ENCODE assay signal across 15 cellular contexts in genomic region chr16:22267764-22268163, GRCh38. TPM values are rescaled to one million over a fixed set of nuclear protein-coding genes. Genes with fewer than 3 reads are reported as not detected.
DNase-seq lines count a peak whose midpoint lies in the region; ATAC-seq and TF ChIP-seq lines count a peak whose summit lies in the region.
"Had no signal": no experiment of that assay in that cellular context is flagged by ENCODE, and none has a peak within 500 bp of the region (broad histone marks: within the 10 kb centered on the region; RNA-seq: fewer than 3 reads in every experiment).

No MANE protein-coding gene starts in this region.

- H3K27me3 Mint-ChIP-seq in WTC11 (ENCODE audit: low read depth) = no peaks in the 10 kb centered on the region
- H3K27me3 Mint-ChIP-seq in activated CD4-positive, alpha-beta T cell treated with anti-CD3 and anti-CD28 coated beads for 36 hours = no peaks in the 10 kb centered on the region

- CTCF ChIA-PET in WTC11 (lab: Charles Lee) = interaction anchor here (0.9 kb wide), 1 partner anchor 53 kb away, joined by 3 read pairs; no protein-coding TSS in a partner anchor
- CTCF ChIA-PET in activated CD4-positive, alpha-beta T cell treated with anti-CD3 and anti-CD28 coated beads for 36 hours (lab: Charles Lee) = interaction anchor here (1.1 kb wide), 1 partner anchor 14 kb away, joined by 4 read pairs; no protein-coding TSS in a partner anchor

- TF ChIP-seq CTCF in WTC11 (IDR thresholded peaks at IDR 0.05) = no peak

- H3K36me3 Mint-ChIP-seq in WTC11 = peaks cover 27% of the 10 kb centered on the region
- H3K36me3 Mint-ChIP-seq in activated CD4-positive, alpha-beta T cell treated with anti-CD3 and anti-CD28 coated beads for 36 hours (ENCODE audit: low read depth) = peaks cover 40% of the 10 kb centered on the region

- no peaks in the 10 kb centered on the region for H3K4me1 Mint-ChIP-seq in WTC11
- H3K4me1 Mint-ChIP-seq in activated CD4-positive, alpha-beta T cell treated with anti-CD3 and anti-CD28 coated beads for 36 hours = peaks cover 17% of the 10 kb centered on the region

- in situ Hi-C loops in G401 (cut with HindIII; ENCODE audit: low sequenced_read_pairs) = no loop called here

- no peak for ATAC-seq in WTC11
- ATAC-seq in HG02852 (IDR thresholded peaks at IDR 0.05; ENCODE audit: unreplicated experiment) = no peak
- no peak for ATAC-seq in activated CD4-positive, alpha-beta T cell treated with anti-CD3 and anti-CD28 coated beads for 36 hours
- ATAC-seq: CD8-positive, alpha-beta T cell; GM12878; HCT116 had no signal

- peak overlapping the region; percentile 33; the same call in 1 of the 2 replicates for H3K27ac Mint-ChIP-seq in WTC11
- H3K27ac Mint-ChIP-seq in activated CD4-positive, alpha-beta T cell treated with anti-CD3 and anti-CD28 coated beads for 36 hours = no peak overlapping the region
- H3K27ac Mint-ChIP-seq: CD8-positive, alpha-beta T cell had no signal

- no peaks in the 10 kb centered on the region for H3K9me3 Mint-ChIP-seq in WTC11
- H3K9me3 Mint-ChIP-seq in activated CD4-positive, alpha-beta T cell treated with anti-CD3 and anti-CD28 coated beads for 36 hours (ENCODE audit: low read depth) = no peaks in the 10 kb centered on the region
- H3K9me3 Mint-ChIP-seq: CD8-positive, alpha-beta T cell had no signal

- H3K4me3 Mint-ChIP-seq in WTC11 = no peak overlapping the region
- H3K4me3 Mint-ChIP-seq in activated CD4-positive, alpha-beta T cell treated with anti-CD3 and anti-CD28 coated beads for 36 hours = no peak overlapping the region
- H3K4me3 Mint-ChIP-seq: CD8-positive, alpha-beta T cell had no signal

- DNase-seq in G401 (ENCODE audit: low spot score) = peak; percentile 80
- DNase-seq in NCI-H1694 treated with DMSO at 0.1 percent for 48 hours (lab: John Stamatoyannopoulos, UW) = peak; percentile 16
- no peak for DNase-seq in WTC11 (ENCODE audit: low spot score)
- peak; percentile 17 for DNase-seq in pons (ENCODE audit: low spot score)
- DNase-seq in activated CD4-positive, alpha-beta T cell treated with anti-CD3 and anti-CD28 coated beads for 36 hours = no peak
- no peak for DNase-seq in activated T-cell treated with anti-CD3 and anti-CD28 coated beads for 4 hours
- DNase-seq: CD8-positive, alpha-beta T cell; DND-41; GDM1; NCI-H2081 treated with DMSO at 0.1 percent for 48 hours; NCI-H345; SW 1271 had no signal

- intact Hi-C loops in activated CD4-positive, alpha-beta T cell treated with anti-CD3 and anti-CD28 coated beads for 36 hours (cut with DNase I, micrococcal nuclease) = no loop called here

- POLR2A ChIA-PET in WTC11 (lab: Charles Lee) = interaction anchor here (1.5 kb wide), 1 partner anchor 16 kb away, joined by 3 read pairs; no protein-coding TSS in a partner anchor
- POLR2A ChIA-PET in activated CD4-positive, alpha-beta T cell treated with anti-CD3 and anti-CD28 coated beads for 36 hours (lab: Charles Lee) = interaction anchor here (0.6 kb wide), 1 partner anchor 494 kb away, joined by 3 read pairs; no protein-coding TSS in a partner anchor

TF ChIP-seq in WTC11, 78 proteins besides CTCF, POLR2A, EP300 and RAD21 (continues in another document):
- no peak for TF ChIP-seq PRDM15 (CRISPR knock-in tag; IDR thresholded peaks at IDR 0.05)
- TF ChIP-seq ZNF138 (CRISPR knock-in tag; conservative IDR thresholded peaks at IDR 0.05) = no peak
- no peak for TF ChIP-seq GRHL2 (CRISPR knock-in tag; IDR thresholded peaks at IDR 0.05; ENCODE audit: insufficient replicate concordance, severe bottlenecking)
- TF ChIP-seq ZNF281 (CRISPR knock-in tag; IDR thresholded peaks at IDR 0.05) = no peak
- TF ChIP-seq CREM (CRISPR knock-in tag; IDR thresholded peaks at IDR 0.05) = no peak
- TF ChIP-seq ZBTB43 (CRISPR knock-in tag; IDR thresholded peaks at IDR 0.05) = no peak
- TF ChIP-seq AR (CRISPR knock-in tag; IDR thresholded peaks at IDR 0.05) = no peak
- TF ChIP-seq RELA (CRISPR knock-in tag; IDR thresholded peaks at IDR 0.05; ENCODE audit: borderline replicate concordance) = no peak
- no peak for TF ChIP-seq SMAD3 (CRISPR knock-in tag; IDR thresholded peaks at IDR 0.05; ENCODE audit: borderline replicate concordance)
- TF ChIP-seq HMGA2 (CRISPR knock-in tag; IDR thresholded peaks at IDR 0.05) = no peak
- no peak for TF ChIP-seq TCF7 (CRISPR knock-in tag; IDR thresholded peaks at IDR 0.05; ENCODE audit: low read depth)

RNA-seq across cellular contexts. Expression of gene POLR3E, which starts 29.4 kb away (rescaled TPM):
- 37.7 and 54.2 TPM in 2 replicates for total RNA-seq in G401 (2014; rRNA removed; shearing (Covaris generic))
- 62.2 to 73.5 TPM (median 68.0 TPM) in 3 replicates for total RNA-seq in WTC11 (2021)
- total RNA-seq in activated CD4-positive, alpha-beta T cell treated with anti-CD3 and anti-CD28 coated beads for 36 hours = 10 to 100 TPM; 70.9 to 87.4 TPM

Comparison
In these comparisons a context has a peak if more than half of its experiments do, and no peak if none do; other contexts are left out.
1. DNase-seq: peak in G401 (single experiment), NCI-H1694 treated with DMSO at 0.1 percent for 48 hours (single experiment) and pons (single experiment); none in WTC11 (single experiment), activated CD4-positive, alpha-beta T cell treated with anti-CD3 and anti-CD28 coated beads for 36 hours (single experiment) and activated T-cell treated with anti-CD3 and anti-CD28 coated beads for 4 hours (single experiment).